Comparison of ENCODE assay signal across 11 cellular contexts in the genomic region with DNA sequence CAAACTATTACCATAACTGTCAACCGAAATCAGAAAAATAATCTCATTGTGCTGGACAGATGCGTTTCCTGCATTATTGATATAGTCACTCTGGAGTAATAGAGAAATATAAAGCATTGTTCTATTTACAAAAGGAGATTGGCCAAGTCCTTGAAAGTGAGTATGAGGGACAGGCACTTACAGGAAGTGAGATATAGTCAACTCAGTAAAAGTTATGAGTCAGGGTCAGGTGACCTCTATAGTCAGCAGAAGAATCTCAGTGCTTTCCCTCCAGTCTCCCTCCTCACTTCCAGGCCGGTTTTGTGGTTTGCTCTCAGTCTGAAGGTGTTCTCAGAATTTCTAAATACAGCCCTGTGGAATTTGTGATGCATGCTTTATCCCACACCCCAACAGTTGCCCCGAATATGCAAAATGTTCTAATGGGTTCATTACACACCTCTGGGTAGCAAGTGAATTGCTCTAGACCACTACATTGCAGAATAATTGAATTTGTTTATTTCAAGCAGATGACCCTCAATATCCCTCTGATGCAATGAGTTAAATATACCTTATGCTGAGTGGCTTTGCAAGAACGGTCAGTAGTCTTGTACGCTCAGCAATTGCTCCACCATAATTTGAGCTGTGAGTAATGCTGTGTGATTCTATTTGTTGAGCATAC.
DNase-seq lines count a peak whose midpoint lies in the region; ATAC-seq, FAIRE-seq and TF ChIP-seq lines count a peak whose summit lies in the region.
"Had no signal": no experiment of that assay in that cellular context is flagged by ENCODE, and none has a peak within 500 bp of the region (broad histone marks: within the 10 kb centered on the region; RNA-seq: fewer than 3 reads in every experiment).

No MANE protein-coding gene starts in this region.

- no peaks in the 10 kb centered on the region for H3K9me3 ChIP-seq in endothelial cell of umbilical vein (replicated peaks; ENCODE audit: control insufficient read depth, insufficient read depth, low read length)

- no TSS peak for BruUV-seq in endothelial cell of umbilical vein (replicated peaks; lab: Mats Ljungman, UMichigan)

- peak overlapping the region; percentile 97 for H3K4me2 ChIP-seq in endothelial cell of umbilical vein (ENCODE audit: insufficient read depth, low read length)

- peaks cover 5% of the 10 kb centered on the region for H3K27me3 Mint-ChIP-seq in activated naive CD8-positive, alpha-beta T cell treated with anti-CD3 and anti-CD28 coated beads, Interleukin-2, amount 50 U/mL, for 24 hours
- peaks cover 9% of the 10 kb centered on the region for H3K27me3 Mint-ChIP-seq in activated naive CD8-positive, alpha-beta T cell treated with anti-CD3 and anti-CD28 coated beads for 36 hours
- H3K27me3 Mint-ChIP-seq: B cell; dendritic cell treated with granulocyte-macrophage colony-stimulating factor and Interleukin-4, amounts not matched to agents 40 ng/mL and 50 ng/mL, for 4 days had no signal

- no peak overlapping the region for H3K4me3 Mint-ChIP-seq in activated naive CD8-positive, alpha-beta T cell treated with anti-CD3 and anti-CD28 coated beads, Interleukin-2, amount 50 U/mL, for 24 hours
- H3K4me3 Mint-ChIP-seq in activated naive CD8-positive, alpha-beta T cell treated with anti-CD3 and anti-CD28 coated beads for 36 hours: no peak overlapping the region
- H3K4me3 Mint-ChIP-seq: B cell; dendritic cell treated with granulocyte-macrophage colony-stimulating factor and Interleukin-4, amounts not matched to agents 40 ng/mL and 50 ng/mL, for 4 days; neural crest cell had no signal

- H3K27ac Mint-ChIP-seq in activated naive CD8-positive, alpha-beta T cell treated with anti-CD3 and anti-CD28 coated beads, Interleukin-2, amount 50 U/mL, for 24 hours: no peak overlapping the region
- no peak overlapping the region for H3K27ac Mint-ChIP-seq in activated naive CD8-positive, alpha-beta T cell treated with anti-CD3 and anti-CD28 coated beads for 36 hours
- H3K27ac Mint-ChIP-seq: B cell; dendritic cell treated with granulocyte-macrophage colony-stimulating factor and Interleukin-4, amounts not matched to agents 40 ng/mL and 50 ng/mL, for 4 days had no signal

- POLR2A ChIA-PET in endothelial cell of umbilical vein (lab: Charles Lee): no interaction called here

- no peaks in the 10 kb centered on the region for H3K79me2 ChIP-seq in endothelial cell of umbilical vein (ENCODE audit: control insufficient read depth, insufficient read depth, low read length)

- peak overlapping the region; percentile 72 for H3K9ac ChIP-seq in endothelial cell of umbilical vein (replicated peaks; ENCODE audit: extremely low read depth, insufficient read depth, low read length)

- dilution Hi-C loops in endothelial cell of umbilical vein (cut with MboI; ENCODE audit: extremely low pct_ligation_motif_present, low sequenced_read_pairs): no loop called here

- no peak for TF ChIP-seq POLR2A in endothelial cell of umbilical vein (IDR thresholded peaks at IDR 0.05; ENCODE audit: low read depth, low read length)

- no peaks in the 10 kb centered on the region for H3K36me3 Mint-ChIP-seq in activated naive CD8-positive, alpha-beta T cell treated with anti-CD3 and anti-CD28 coated beads, Interleukin-2, amount 50 U/mL, for 24 hours (ENCODE audit: low read depth)
- no peaks in the 10 kb centered on the region for H3K36me3 Mint-ChIP-seq in activated naive CD8-positive, alpha-beta T cell treated with anti-CD3 and anti-CD28 coated beads for 36 hours

- H3K4me1 Mint-ChIP-seq in activated naive CD8-positive, alpha-beta T cell treated with anti-CD3 and anti-CD28 coated beads, Interleukin-2, amount 50 U/mL, for 24 hours: no peaks in the 10 kb centered on the region
- no peaks in the 10 kb centered on the region for H3K4me1 Mint-ChIP-seq in activated naive CD8-positive, alpha-beta T cell treated with anti-CD3 and anti-CD28 coated beads for 36 hours
- H3K4me1 Mint-ChIP-seq: B cell, neural crest cell had no signal

- no peak for DNase-seq in activated naive CD8-positive, alpha-beta T cell treated with anti-CD3 and anti-CD28 coated beads, Interleukin-2, amount 50 U/mL, for 24 hours
- DNase-seq in activated naive CD8-positive, alpha-beta T cell treated with anti-CD3 and anti-CD28 coated beads for 36 hours: no peak
- DNase-seq in HS-27A (ENCODE audit: low read depth) (peak; percentile 75), endothelial cell of umbilical vein (ENCODE audit: low read depth, low spot score) (peak; percentile 86), substantia nigra (lab: John Stamatoyannopoulos, UW) (no peak), COLO829 (ENCODE audit: low spot score) (no peak)
- no peak for DNase-seq in stimulated activated naive CD8-positive, alpha-beta T cell treated with anti-CD3 and anti-CD28 coated beads, Interleukin-15, Interleukin-2, amounts not matched to agents 100 U/mL and 50 U/mL, for 24 hours

- H3K4me3 ChIP-seq in endothelial cell of umbilical vein (replicated peaks in 1 of 3; ENCODE audit: insufficient read depth in 1 of 3, low read depth in 1 of 3, low read length in 3 of 3): peak overlapping the region in 1 of 3 experiments; percentile 55

- H3K9me1 ChIP-seq in endothelial cell of umbilical vein (replicated peaks; ENCODE audit: control insufficient read depth, extremely low read depth, insufficient read depth, low read length): no peaks in the 10 kb centered on the region

- CTCF ChIA-PET in endothelial cell of umbilical vein (lab: Charles Lee): interaction anchor here (1.0 to 4.4 kb wide), 6 partner anchors 174 to 1308 kb away, joined by 3 to 32 read pairs (median 4); no protein-coding TSS in a partner anchor

- peak overlapping the region; percentile 83 for H3K27ac ChIP-seq in endothelial cell of umbilical vein (ENCODE audit: insufficient read depth, low read depth, low read length)
- no peak overlapping the region for H3K27ac ChIP-seq in substantia nigra (ENCODE audit: low read depth, low read length, poor library complexity, severe bottlenecking)

- no peak for TF ChIP-seq CTCF in endothelial cell of umbilical vein (IDR thresholded peaks at IDR 0.05; ENCODE audit: extremely low read depth in 1 of 2, insufficient read depth in 1 of 2, low read depth in 1 of 2, low read length in 2 of 2)

- FAIRE-seq in endothelial cell of umbilical vein (lab: Jason Lieb, UNC): peak; percentile 90

- no peaks in the 10 kb centered on the region for H4K20me1 ChIP-seq in endothelial cell of umbilical vein (replicated peaks; ENCODE audit: control insufficient read depth, extremely low read depth, insufficient read depth, low read length)

- ATAC-seq in activated naive CD8-positive, alpha-beta T cell treated with anti-CD3 and anti-CD28 coated beads, Interleukin-2, amount 50 U/mL, for 24 hours: peak; percentile 71
- ATAC-seq in stimulated activated naive CD8-positive, alpha-beta T cell treated with anti-CD3 and anti-CD28 coated beads, Interleukin-15, Interleukin-2, amounts not matched to agents 100 U/mL and 50 U/mL, for 24 hours: peak; percentile 69
- no peak for ATAC-seq in GM19328 (IDR thresholded peaks at IDR 0.05; ENCODE audit: unreplicated experiment)

- H3K9me3 Mint-ChIP-seq in activated naive CD8-positive, alpha-beta T cell treated with anti-CD3 and anti-CD28 coated beads, Interleukin-2, amount 50 U/mL, for 24 hours: peaks cover 14% of the 10 kb centered on the region
- peaks cover 4% of the 10 kb centered on the region for H3K9me3 Mint-ChIP-seq in activated naive CD8-positive, alpha-beta T cell treated with anti-CD3 and anti-CD28 coated beads for 36 hours
- H3K9me3 Mint-ChIP-seq: dendritic cell treated with granulocyte-macrophage colony-stimulating factor and Interleukin-4, amounts not matched to agents 40 ng/mL and 50 ng/mL, for 4 days had no signal

- H2AFZ ChIP-seq in endothelial cell of umbilical vein (ENCODE audit: low read depth, low read length): no peak overlapping the region

- peaks cover 39% of the 10 kb centered on the region for H3K4me1 ChIP-seq in endothelial cell of umbilical vein (ENCODE audit: control insufficient read depth, extremely low read depth, insufficient read depth, low read length)

- intact Hi-C loops in endothelial cell of umbilical vein (cut with micrococcal nuclease): loop anchor here (1.0 to 5.0 kb wide), 9 partner anchors 174 to 1253 kb away; no protein-coding TSS in a partner anchor

- H3K36me3 ChIP-seq in endothelial cell of umbilical vein (ENCODE audit: control insufficient read depth in 2 of 2, extremely low read depth in 1 of 2, insufficient read depth in 2 of 2, low read length in 2 of 2): no peaks in the 10 kb centered on the region

- no peaks in the 10 kb centered on the region for H3K27me3 ChIP-seq in endothelial cell of umbilical vein (ENCODE audit: control insufficient read depth in 2 of 2, insufficient read depth in 2 of 2, low read length in 2 of 2)

TF ChIP-seq in endothelial cell of umbilical vein, 7 proteins besides CTCF, POLR2A, EP300 and RAD21:
- TF ChIP-seq FOS (IDR thresholded peaks at IDR 0.05; ENCODE audit: borderline replicate concordance, insufficient read depth, low read length) (peak; percentile 93), MYC (IDR thresholded peaks at IDR 0.05; ENCODE audit: low read depth, low read length) (no peak), EZH2 (IDR thresholded peaks at IDR 0.05; ENCODE audit: borderline replicate concordance, low read depth, low read length, severe bottlenecking) (no peak), POLR2AphosphoS5 (IDR thresholded peaks at IDR 0.05; ENCODE audit: insufficient read depth, low read depth, low read length) (peak; percentile 79), JUN (IDR thresholded peaks at IDR 0.05; ENCODE audit: borderline replicate concordance, insufficient read depth, insufficient read length, low read depth) (peak; percentile 88), GATA2 (IDR thresholded peaks at IDR 0.05; ENCODE audit: insufficient read depth, insufficient read length, low read depth, low read length) (peak; percentile 94)
- TF ChIP-seq, protein P1, sequence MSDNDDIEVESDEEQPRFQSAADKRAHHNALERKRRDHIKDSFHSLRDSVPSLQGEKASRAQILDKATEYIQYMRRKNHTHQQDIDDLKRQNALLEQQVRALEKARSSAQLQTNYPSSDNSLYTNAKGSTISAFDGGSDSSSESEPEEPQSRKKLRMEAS (IDR thresholded peaks at IDR 0.05; ENCODE audit: insufficient read depth, insufficient read length): peak; percentile 24
TF ChIP-seq in endothelial cell of umbilical vein: peak in this region for 5.

Comparison
In these comparisons a context has a peak if more than half of its experiments do, and no peak if none do; other contexts are left out.
1. DNase-seq: peak in HS-27A (single experiment) and endothelial cell of umbilical vein (single experiment); none in activated naive CD8-positive, alpha-beta T cell treated with anti-CD3 and anti-CD28 coated beads, Interleukin-2, amount 50 U/mL, for 24 hours (single experiment), activated naive CD8-positive, alpha-beta T cell treated with anti-CD3 and anti-CD28 coated beads for 36 hours (single experiment), stimulated activated naive CD8-positive, alpha-beta T cell treated with anti-CD3 and anti-CD28 coated beads, Interleukin-15, Interleukin-2, amounts not matched to agents 100 U/mL and 50 U/mL, for 24 hours (single experiment), substantia nigra (0 of 49) and COLO829 (single experiment).